Comparison of ENCODE assay signal across 8 cellular contexts in genomic region chr11:106091480-106092123, GRCh38. TPM values are rescaled to one million over a fixed set of nuclear protein-coding genes. Genes with fewer than 3 reads are reported as not detected.
A peak's percentile ranks its signal among the peaks of the same experiment; 100 is the strongest.
DNase-seq lines count a peak whose midpoint lies in the region; ATAC-seq, FAIRE-seq and TF ChIP-seq lines count a peak whose summit lies in the region.

No MANE protein-coding gene starts in this region.

- CTCF ChIA-PET in A549 (lab: Yijun Ruan, JAX), result interaction anchor here (1.4 kb wide), 1 partner anchor 946 kb away, joined by 3 read pairs; no protein-coding TSS in a partner anchor

- POLR2A ChIA-PET in A549 (lab: Yijun Ruan, JAX), result interaction anchor here (1.5 kb wide), 1 partner anchor 14 kb away, joined by 4 read pairs; the partner anchor contains the start of genes AASDHPPT and KBTBD3

- H3K36me3 Mint-ChIP-seq in activated naive CD8-positive, alpha-beta T cell treated with anti-CD3 and anti-CD28 coated beads, Interleukin-2, amount 50 U/mL, for 24 hours (ENCODE audit: low read depth), result peaks cover 38% of the 10 kb centered on the region
- peaks cover 46% of the 10 kb centered on the region for H3K36me3 Mint-ChIP-seq in type B pancreatic cell

- TF ChIP-seq RAD21 in A549 (conservative IDR thresholded peaks at IDR 0.05 in 1 of 2, IDR thresholded peaks at IDR 0.05 in 1 of 2), result no peak

- H3K4me1 ChIP-seq in A549, result peaks cover 37% of the 10 kb centered on the region
- H3K4me1 ChIP-seq in kidney (ENCODE audit: control insufficient read depth in 1 of 2, insufficient read depth in 1 of 2, low read depth in 1 of 2, low read length in 2 of 2), result peaks cover 6 to 8% of the 10 kb centered on the region in 2 donors

- H3K4me3 ChIP-seq in A549 (no peak overlapping the region), kidney (ENCODE audit: low read length in 2 of 2) (no peak overlapping the region)

- 47% methylated on average over 3 of the region's 3 CpGs for WGBS in A549 (ENCODE audit: missing lambda C conversion rate)

- intact Hi-C loops in kidney (cut with DNase I), result no loop called here

- peaks cover 45% of the 10 kb centered on the region for H3K4me1 Mint-ChIP-seq in activated naive CD8-positive, alpha-beta T cell treated with anti-CD3 and anti-CD28 coated beads, Interleukin-2, amount 50 U/mL, for 24 hours
- H3K4me1 Mint-ChIP-seq in stimulated activated naive CD8-positive, alpha-beta T cell treated with anti-CD3 and anti-CD28 coated beads, Interleukin-15, amount 100 ng/mL, for 72 hours, result peaks cover 44% of the 10 kb centered on the region
- H3K4me1 Mint-ChIP-seq in type B pancreatic cell (ENCODE audit: unreplicated experiment), result peaks cover 21% of the 10 kb centered on the region

- H3K9me3 ChIP-seq in A549, result no peaks in the 10 kb centered on the region
- H3K9me3 ChIP-seq in kidney (ENCODE audit: control insufficient read depth in 1 of 2, low read length in 2 of 2), result no peaks in the 10 kb centered on the region

- 0 out of 3 replicates have a peak overlapping the region, but pooled peaks have one; percentile 2 for H3K4me2 ChIP-seq in A549

- FAIRE-seq in A549 (lab: Jason Lieb, UNC) (no peak), kidney (lab: Jason Lieb, UNC) (no peak)

- H3K36me3 ChIP-seq in kidney (ENCODE audit: control insufficient read depth in 1 of 2, insufficient read depth in 2 of 2, low read length in 2 of 2), result peaks cover 31 to 34% of the 10 kb centered on the region in 2 donors

- peak overlapping the region; percentile 74 for H3K27ac Mint-ChIP-seq in activated naive CD8-positive, alpha-beta T cell treated with anti-CD3 and anti-CD28 coated beads, Interleukin-2, amount 50 U/mL, for 24 hours
- H3K27ac Mint-ChIP-seq in stimulated activated naive CD8-positive, alpha-beta T cell treated with anti-CD3 and anti-CD28 coated beads, Interleukin-15, amount 100 ng/mL, for 72 hours, result peak overlapping the region; percentile 71 to 95
- no peak overlapping the region for H3K27ac Mint-ChIP-seq in type B pancreatic cell

- ATAC-seq in A549, result peak in 1 of 2 experiments; percentile 44; a peak in 1 of 6 replicates
- peak; percentile 98 for ATAC-seq in GM18909 (IDR thresholded peaks at IDR 0.05; ENCODE audit: poor library complexity, unreplicated experiment)
- ATAC-seq in HG03060 (IDR thresholded peaks at IDR 0.05; ENCODE audit: low read depth, unreplicated experiment), result peak; percentile 97
- ATAC-seq in activated naive CD8-positive, alpha-beta T cell treated with anti-CD3 and anti-CD28 coated beads, Interleukin-2, amount 50 U/mL, for 24 hours, result peak; percentile 98
- ATAC-seq in stimulated activated naive CD8-positive, alpha-beta T cell treated with anti-CD3 and anti-CD28 coated beads, Interleukin-15, amount 100 ng/mL, for 72 hours, result peak; percentile 99

- DNase-seq in A549 (ENCODE audit: low read depth in 1 of 2, low spot score in 1 of 2) (no peak), kidney (no peak), type B pancreatic cell (ENCODE audit: extremely low spot score, unreplicated experiment) (no peak), amygdala (lab: John Stamatoyannopoulos, UW) (no peak)
- DNase-seq in activated naive CD8-positive, alpha-beta T cell treated with anti-CD3 and anti-CD28 coated beads, Interleukin-2, amount 50 U/mL, for 24 hours, result peak; percentile 6
- DNase-seq in stimulated activated naive CD8-positive, alpha-beta T cell treated with anti-CD3 and anti-CD28 coated beads, Interleukin-15, amount 100 ng/mL, for 72 hours, result peak; percentile 17 to 35

- no peak overlapping the region for H3K9ac ChIP-seq in kidney (ENCODE audit: low read length in 2 of 2)

- H3K27ac ChIP-seq in A549 (no peak overlapping the region), kidney (ENCODE audit: low read depth in 2 of 2, low read length in 2 of 2) (no peak overlapping the region)

- TF ChIP-seq CTCF in A549 (IDR thresholded peaks at IDR 0.05) (no peak), kidney (IDR thresholded peaks at IDR 0.05; ENCODE audit: borderline replicate concordance, extremely low read depth, insufficient read depth) (no peak), type B pancreatic cell (conservative IDR thresholded peaks at IDR 0.05) (no peak)

- no peak for TF ChIP-seq EP300 in A549 (IDR thresholded peaks at IDR 0.05)

- H3K27me3 Mint-ChIP-seq in activated naive CD8-positive, alpha-beta T cell treated with anti-CD3 and anti-CD28 coated beads, Interleukin-2, amount 50 U/mL, for 24 hours, result no peaks in the 10 kb centered on the region
- H3K27me3 Mint-ChIP-seq in stimulated activated naive CD8-positive, alpha-beta T cell treated with anti-CD3 and anti-CD28 coated beads, Interleukin-15, amount 100 ng/mL, for 72 hours, result no peaks in the 10 kb centered on the region
- H3K27me3 Mint-ChIP-seq in type B pancreatic cell, result no peaks in the 10 kb centered on the region

- TF ChIP-seq POLR2A in A549 (IDR thresholded peaks at IDR 0.05; ENCODE audit: low read length), result no peak

- no peak overlapping the region for H3K4me3 Mint-ChIP-seq in activated naive CD8-positive, alpha-beta T cell treated with anti-CD3 and anti-CD28 coated beads, Interleukin-2, amount 50 U/mL, for 24 hours
- H3K4me3 Mint-ChIP-seq in stimulated activated naive CD8-positive, alpha-beta T cell treated with anti-CD3 and anti-CD28 coated beads, Interleukin-15, amount 100 ng/mL, for 72 hours, result peak overlapping the region in 1 of 2 donors; percentile 42
- H3K4me3 Mint-ChIP-seq in type B pancreatic cell, result no peak overlapping the region

- H3K9me3 Mint-ChIP-seq in activated naive CD8-positive, alpha-beta T cell treated with anti-CD3 and anti-CD28 coated beads, Interleukin-2, amount 50 U/mL, for 24 hours, result no peaks in the 10 kb centered on the region
- no peaks in the 10 kb centered on the region for H3K9me3 Mint-ChIP-seq in stimulated activated naive CD8-positive, alpha-beta T cell treated with anti-CD3 and anti-CD28 coated beads, Interleukin-15, amount 100 ng/mL, for 72 hours
- H3K9me3 Mint-ChIP-seq in type B pancreatic cell, result no peaks in the 10 kb centered on the region

TF ChIP-seq in A549, 52 proteins besides CTCF, POLR2A, EP300 and RAD21:
- TF ChIP-seq MYC (IDR thresholded peaks at IDR 0.05; ENCODE audit: borderline replicate concordance, low read length) (no peak), HOXA7 (CRISPR knock-in tag; IDR thresholded peaks at IDR 0.05) (no peak), HDAC2 (IDR thresholded peaks at IDR 0.05) (no peak), FOSL2 (IDR thresholded peaks at IDR 0.05) (no peak), FOSL2 (CRISPR knock-in tag; IDR thresholded peaks at IDR 0.05) (0 out of 2 replicates have a peak, but pooled peaks have one; percentile 10)

RNA-seq across cellular contexts. Expression of gene AASDHPPT, which starts 14.1 kb away (rescaled TPM):
- polyA plus RNA-seq in A549 (2011; rRNA removed) (43.4 and 68.1 TPM in 2 replicates), A549 (2017; fragmentation: RNase III; extraction: RNeasy Plus Mini Kit Qiagen cat#74134 plus additional on column Dnase treatment) (39.8 to 42.6 TPM (median 40.5 TPM) in 3 replicates), kidney (ENCODE audit: insufficient read depth, low read depth, low replicate concordance) (20.8 TPM)
- polyA plus RNA-seq in A549 (2012; cell fraction: cytosol; rRNA removed), result 22.5 and 23.5 TPM in 2 replicates
- 8.7 and 12.1 TPM in 2 replicates for polyA plus RNA-seq in A549 (2012; cell fraction: nucleus; rRNA removed)
- polyA minus RNA-seq in A549 (2011; rRNA and poly(A)+ RNA removed), result 13.2 and 15.1 TPM in 2 replicates
- total RNA-seq in kidney (33.0 TPM), type B pancreatic cell (ENCODE audit: low replicate concordance) (46.0 and 54.0 TPM in 2 replicates)

RNA-seq across cellular contexts. Expression of gene KBTBD3, which starts 14.5 kb away (rescaled TPM):
- 6.9 and 9.4 TPM in 2 replicates for polyA plus RNA-seq in A549 (2011; rRNA removed)
- 0.52 and 0.60 TPM in 2 replicates for polyA plus RNA-seq in A549 (2012; cell fraction: cytosol; rRNA removed)
- polyA plus RNA-seq in A549 (2012; cell fraction: nucleus; rRNA removed), result 0.24 TPM in 2 replicates
- 3.3 to 3.7 TPM (median 3.4 TPM) in 3 replicates for polyA plus RNA-seq in A549 (2017; fragmentation: RNase III; extraction: RNeasy Plus Mini Kit Qiagen cat#74134 plus additional on column Dnase treatment)
- 1.5 and 6.2 TPM in 2 replicates for polyA minus RNA-seq in A549 (2011; rRNA and poly(A)+ RNA removed)
- 10.2 TPM for total RNA-seq in kidney
- polyA plus RNA-seq in kidney (ENCODE audit: insufficient read depth, low read depth, low replicate concordance), result 8.1 TPM
- 2.9 and 8.6 TPM in 2 replicates for total RNA-seq in type B pancreatic cell (ENCODE audit: low replicate concordance)

Comparison
In these comparisons a context has a peak if more than half of its experiments do, and no peak if none do; other contexts are left out.
1. DNase-seq: peak in activated naive CD8-positive, alpha-beta T cell treated with anti-CD3 and anti-CD28 coated beads, Interleukin-2, amount 50 U/mL, for 24 hours (single experiment) and stimulated activated naive CD8-positive, alpha-beta T cell treated with anti-CD3 and anti-CD28 coated beads, Interleukin-15, amount 100 ng/mL, for 72 hours (2 of 2); none in A549 (0 of 2), kidney (single experiment), type B pancreatic cell (single experiment) and amygdala (0 of 56).